22 cellular contexts compared by ENCODE assay signal in genomic region chr14:95096476-95096875, GRCh38.
"Had no signal": no experiment of that assay in that cellular context is flagged by ENCODE, and none has a peak within 500 bp of the region (broad histone marks: within the 10 kb centered on the region; RNA-seq: fewer than 3 reads in every experiment).

No MANE protein-coding gene starts in this region.

- H2AFZ ChIP-seq: parathyroid adenoma had no signal

- H3K4me1 ChIP-seq: parathyroid adenoma, uterus had no signal

- H3K4me3 ChIP-seq: cardiac muscle cell, gastroesophageal sphincter, heart left ventricle, tibial artery, uterus had no signal

- DNase-seq: activated CD4-positive, alpha-beta T cell treated with anti-CD3 and anti-CD28 coated beads, Interleukin-2, amount 10 ng/mL, durations not matched to agents 7 days and 5 days; activated CD8-positive, alpha-beta memory T cell treated with anti-CD3 and anti-CD28 coated beads, Interleukin-2, amount 50 U/mL, for 4 hours; activated gamma-delta T cell; activated naive CD8-positive, alpha-beta T cell treated with anti-CD3 and anti-CD28 coated beads for 36 hours; activated T-cell treated with anti-CD3 and anti-CD28 coated beads, Interleukin-2, amount 50 U/mL, for 48 hours; amniotic stem cell; heart left ventricle; kidney; mammary epithelial cell; stimulated activated CD4-positive, alpha-beta T cell treated with anti-CD3 and anti-CD28 coated beads, Interleukin-4, amount 100 ng/mL, for 4 hours; T-helper 1 cell; T-helper 9 cell; tibial artery; uterus had no signal

- H3K27me3 Mint-ChIP-seq: activated CD4-positive, alpha-beta T cell treated with anti-CD3 and anti-CD28 coated beads, Interleukin-2, amount 10 ng/mL, durations not matched to agents 7 days and 5 days; activated naive CD8-positive, alpha-beta T cell treated with anti-CD3 and anti-CD28 coated beads for 36 hours; stimulated activated memory B cell treated with anti-CD40 and anti-IgM and Interleukin-4, amounts not matched to agents 10 μg/mL and 1 μg/mL and 100 μg/mL, for 72 hours had no signal

- H3K4me3 Mint-ChIP-seq: activated CD4-positive, alpha-beta T cell treated with anti-CD3 and anti-CD28 coated beads, Interleukin-2, amount 10 ng/mL, durations not matched to agents 7 days and 5 days; activated naive CD8-positive, alpha-beta T cell treated with anti-CD3 and anti-CD28 coated beads for 36 hours; stimulated activated memory B cell treated with anti-CD40 and anti-IgM and Interleukin-4, amounts not matched to agents 10 μg/mL and 1 μg/mL and 100 μg/mL, for 72 hours had no signal

- H3K27ac Mint-ChIP-seq: activated CD4-positive, alpha-beta T cell treated with anti-CD3 and anti-CD28 coated beads, Interleukin-2, amount 10 ng/mL, durations not matched to agents 7 days and 5 days; activated naive CD8-positive, alpha-beta T cell treated with anti-CD3 and anti-CD28 coated beads for 36 hours; stimulated activated memory B cell treated with anti-CD40 and anti-IgM and Interleukin-4, amounts not matched to agents 10 μg/mL and 1 μg/mL and 100 μg/mL, for 72 hours had no signal

- H3K9me3 Mint-ChIP-seq: activated CD4-positive, alpha-beta T cell treated with anti-CD3 and anti-CD28 coated beads, Interleukin-2, amount 10 ng/mL, durations not matched to agents 7 days and 5 days; activated naive CD8-positive, alpha-beta T cell treated with anti-CD3 and anti-CD28 coated beads for 36 hours; stimulated activated memory B cell treated with anti-CD40 and anti-IgM and Interleukin-4, amounts not matched to agents 10 μg/mL and 1 μg/mL and 100 μg/mL, for 72 hours had no signal

- H3K27me3 ChIP-seq: cardiac muscle cell, gastroesophageal sphincter, heart left ventricle, neutrophil, tibial artery, uterus had no signal

- H3K79me2 ChIP-seq: parathyroid adenoma had no signal

- ATAC-seq: activated CD4-positive, CD25-positive, alpha-beta regulatory T cell treated with anti-CD3 and anti-CD28 coated beads, Interleukin-2, amount 50 U/mL, for 24 hours; esophagus mucosa; gastroesophageal sphincter; left lobe of liver; stimulated activated memory B cell treated with anti-CD40 and anti-IgM and Interleukin-4, amounts not matched to agents 10 μg/mL and 1 μg/mL and 100 μg/mL, for 72 hours had no signal

- H3K27ac ChIP-seq: cardiac muscle cell, heart left ventricle, neutrophil, parathyroid adenoma, tibial artery, uterus had no signal

- H3K9me3 ChIP-seq: gastroesophageal sphincter, heart left ventricle, neutrophil, tibial artery, uterus had no signal
